ENCODE assay signal across 8 cellular contexts in the genomic region with DNA sequence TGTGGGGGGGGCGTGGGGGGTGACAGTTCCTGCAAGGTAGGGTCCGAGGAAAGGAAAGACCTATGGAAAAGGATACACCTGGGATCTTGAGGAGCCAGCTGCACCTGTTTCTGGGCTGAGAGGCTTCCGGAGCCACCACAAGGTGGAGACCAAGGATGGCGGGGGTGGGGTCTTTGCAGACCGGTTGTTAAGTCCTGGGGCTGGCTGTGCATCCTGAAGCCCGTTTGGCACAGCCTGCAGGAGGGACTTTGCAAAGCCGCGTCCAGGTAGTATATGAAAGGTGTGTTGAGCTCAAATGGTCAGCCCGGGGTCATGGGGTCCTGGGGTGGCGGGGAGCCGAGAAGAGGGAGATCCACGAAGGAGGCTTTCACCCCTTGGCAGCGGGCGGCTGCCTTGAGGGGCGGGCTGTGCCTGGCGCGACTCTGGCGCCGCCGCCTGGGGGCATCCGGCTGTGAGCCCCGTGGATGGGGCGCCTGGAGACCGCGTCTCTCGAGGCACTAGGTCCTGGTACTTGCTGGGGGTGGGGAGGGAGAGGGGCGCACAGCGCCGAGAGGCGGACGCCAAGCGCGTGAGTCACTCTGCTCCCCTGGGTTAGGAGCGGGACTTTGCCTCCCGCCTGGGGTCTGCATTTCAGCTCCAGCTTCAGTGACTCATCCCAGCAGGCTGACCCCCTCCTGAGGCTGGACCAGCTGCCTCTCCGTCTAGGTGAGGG. TPM values are rescaled to one million over a fixed set of nuclear protein-coding genes. Genes with fewer than 3 reads are reported as not detected.
DNase-seq lines count a peak whose midpoint lies in the region; ATAC-seq and TF ChIP-seq lines count a peak whose summit lies in the region.

No MANE protein-coding gene starts in this region.

- H3K4me3 ChIP-seq in BJ (ENCODE audit: low read depth, low read length): peak overlapping the region; percentile 34
- no peak overlapping the region for H3K4me3 ChIP-seq in aorta (ENCODE audit: low read length in 2 of 2)

- no peak for DNase-seq in BJ (ENCODE audit: low read depth)
- DNase-seq in LHCN-M2 (ENCODE audit: low read depth): peak; percentile 13
- peak; percentile 33 for DNase-seq in iPS-NIHi11 (ENCODE audit: low spot score)
- DNase-seq in aorta: peak in 1 of 2 donors; percentile 76
- DNase-seq in GM20000 (ENCODE audit: low spot score): no peak
- no peak for DNase-seq in superior temporal gyrus (ENCODE audit: extremely low spot score)
- DNase-seq in stimulated activated naive CD4-positive, alpha-beta T cell treated with Interleukin-2 at 50 U/mL for 16 hours (lab: John Stamatoyannopoulos, UW): no peak

- H3K36me3 ChIP-seq in BJ (ENCODE audit: control insufficient read depth, insufficient read depth, low read length) (no peaks in the 10 kb centered on the region), aorta (ENCODE audit: control insufficient read depth in 1 of 2, insufficient read depth in 2 of 2, low read length in 1 of 2) (no peaks in the 10 kb centered on the region)

- H3K27ac Mint-ChIP-seq in activated naive CD8-positive, alpha-beta T cell: no peak overlapping the region

- no peaks in the 10 kb centered on the region for H3K27me3 ChIP-seq in BJ (ENCODE audit: control insufficient read depth, insufficient read depth, low read length)
- no peaks in the 10 kb centered on the region for H3K27me3 ChIP-seq in aorta (ENCODE audit: control insufficient read depth in 1 of 2, insufficient read depth in 2 of 2, low read length in 1 of 2)

- CTCF ChIA-PET in BJ (lab: Yijun Ruan, JAX): no interaction called here

- no peaks in the 10 kb centered on the region for H3K9me3 Mint-ChIP-seq in activated naive CD8-positive, alpha-beta T cell (ENCODE audit: low read depth)

- peak; percentile 67 for ATAC-seq in aorta (ENCODE audit: low FRiP score)

- H3K27me3 Mint-ChIP-seq in activated naive CD8-positive, alpha-beta T cell: peaks cover 10% of the 10 kb centered on the region

- no peaks in the 10 kb centered on the region for H3K36me3 Mint-ChIP-seq in activated naive CD8-positive, alpha-beta T cell

- no peaks in the 10 kb centered on the region for H3K4me1 Mint-ChIP-seq in activated naive CD8-positive, alpha-beta T cell (ENCODE audit: low read depth)

- peak overlapping the region; percentile 62 for H3K4me3 Mint-ChIP-seq in activated naive CD8-positive, alpha-beta T cell

- no peaks in the 10 kb centered on the region for H3K4me1 ChIP-seq in aorta (ENCODE audit: control insufficient read depth in 1 of 2, insufficient read depth in 2 of 2, low read length in 2 of 2)

- H3K27ac ChIP-seq in aorta (ENCODE audit: low read depth in 1 of 2, low read length in 2 of 2): no peak overlapping the region

- H3K9me3 ChIP-seq in aorta (ENCODE audit: control insufficient read depth, low read length): no peaks in the 10 kb centered on the region

- 6 to 16% methylated on average over 27 to 36 of the region's 36 CpGs for WGBS in aorta, 2 donors

- peak; percentile 32; the same call in 1 of the 2 replicates for TF ChIP-seq CTCF in BJ (IDR thresholded peaks at IDR 0.05; ENCODE audit: insufficient read depth, low read depth, low read length)
- TF ChIP-seq CTCF in GM20000 (IDR thresholded peaks at IDR 0.05; ENCODE audit: extremely low read depth, missing control alignments): no peak

- intact Hi-C loops in aorta (cut with DNase I): no loop called here

- POLR2A ChIA-PET in BJ (lab: Charles Lee): no interaction called here

RNA-seq across cellular contexts. Expression of a gene that starts 58.2 kb away (rescaled TPM):
- polyA plus RNA-seq in BJ (2011; rRNA removed) (11.3 and 20.9 TPM in 2 replicates), aorta (10 to 100 TPM; 50.0 to 94.0 TPM)
- polyA minus RNA-seq in BJ (2011; rRNA and poly(A)+ RNA removed): 5.1 and 7.6 TPM in 2 replicates
- total RNA-seq in LHCN-M2 (2014; rRNA removed) (50.9 and 54.8 TPM in 2 replicates), aorta (10 to 100 TPM; 43.2 to 65.3 TPM)
- 28.4 TPM for polyA plus RNA-seq in LHCN-M2 (2012)

Comparison
In these comparisons a context has a peak if more than half of its experiments do, and no peak if none do; other contexts are left out.
1. DNase-seq: peak in LHCN-M2 (single experiment) and iPS-NIHi11 (single experiment); none in BJ (single experiment), GM20000 (single experiment), superior temporal gyrus (single experiment) and stimulated activated naive CD4-positive, alpha-beta T cell treated with Interleukin-2 at 50 U/mL for 16 hours (single experiment).